In genomic region chr9:112332977-112333638, GRCh38 we compare ENCODE assay signal across 7 cellular contexts. TPM values are rescaled to one million over a fixed set of nuclear protein-coding genes. Genes with fewer than 3 reads are reported as not detected.
A peak's percentile ranks its signal among the peaks of the same experiment; 100 is the strongest.
DNase-seq lines count a peak whose midpoint lies in the region; ATAC-seq and TF ChIP-seq lines count a peak whose summit lies in the region.

TSS of gene PTBP3 (minus strand) at chr9:112333619. CDS start at chr9:112297865, 35,754 bp downstream.

- peak within 1 kb of the TSS; percentile 91 for H3K4me3 ChIP-seq in WERI-Rb-1 (ENCODE audit: low read depth, low read length)
- peak within 1 kb of the TSS; percentile 85 to 99 (median 99) for H3K4me3 ChIP-seq in breast epithelium

- TF ChIP-seq CTCF in WERI-Rb-1 (IDR thresholded peaks at IDR 0.05; ENCODE audit: low read depth, low read length) = no peak
- TF ChIP-seq CTCF in breast epithelium (IDR thresholded peaks at IDR 0.05) = peak in 1 of 3 donors; percentile 10

- intact Hi-C loops in breast epithelium (cut with DNase I; ENCODE audit: low total_unique reads) = no loop called here

- H3K4me1 ChIP-seq in breast epithelium = peaks cover 0 to 19% of the 10 kb centered on the region in 2 donors

- H3K27me3 ChIP-seq in WERI-Rb-1 (ENCODE audit: insufficient read depth, low read depth, severe bottlenecking) = no peaks in the 10 kb centered on the region
- no peaks in the 10 kb centered on the region for H3K27me3 ChIP-seq in breast epithelium

- ATAC-seq in GM18498 (IDR thresholded peaks at IDR 0.05; ENCODE audit: unreplicated experiment) (peak; percentile 63), HG02642 (IDR thresholded peaks at IDR 0.05; ENCODE audit: poor library complexity, unreplicated experiment) (peak; percentile 62)

- DNase-seq in NCI-H146 (lab: John Stamatoyannopoulos, UW) = peak; percentile 91
- peak; percentile 87 for DNase-seq in WERI-Rb-1
- DNase-seq in breast epithelium (ENCODE audit: low spot score in 2 of 2) = peak; percentile 74 to 81
- peak; percentile 80 to 84 (median 81) for DNase-seq in immature natural killer cell
- DNase-seq in stimulated activated CD4-positive, alpha-beta T cell treated with anti-CD3 and anti-CD28 coated beads, Interleukin-12 subunit alpha, Interleukin-12 subunit beta, amount 100 ng/mL, for 24 hours (ENCODE audit: low read depth in 2 of 2) = peak; percentile 47 to 66

- peak within 1 kb of the TSS; percentile 87 to 98 (median 93) for H3K27ac Mint-ChIP-seq in immature natural killer cell

- peak; percentile 45 for TF ChIP-seq POLR2A in breast epithelium (IDR thresholded peaks at IDR 0.05)

- no peaks in the 10 kb centered on the region for H3K36me3 Mint-ChIP-seq in immature natural killer cell

- H3K4me1 Mint-ChIP-seq in immature natural killer cell = peaks cover 47 to 51% of the 10 kb centered on the region in 2 donors

- peak within 1 kb of the TSS; percentile 91 to 97 (median 95) for H3K4me3 Mint-ChIP-seq in immature natural killer cell

- peaks cover 6% of the 10 kb centered on the region; the same call in 1 of the 2 replicates for H3K36me3 ChIP-seq in WERI-Rb-1
- no peaks in the 10 kb centered on the region for H3K36me3 ChIP-seq in breast epithelium

- H3K9me3 ChIP-seq in WERI-Rb-1 (ENCODE audit: severe bottlenecking) (no peaks in the 10 kb centered on the region), breast epithelium (no peaks in the 10 kb centered on the region)

- H3K9me3 Mint-ChIP-seq in immature natural killer cell = no peaks in the 10 kb centered on the region

- H3K27me3 Mint-ChIP-seq in immature natural killer cell (ENCODE audit: low read depth in 3 of 3) = peaks cover 0 to 12% (median 9%) of the 10 kb centered on the region in 3 donors

- H3K27ac ChIP-seq in WERI-Rb-1 = peak within 1 kb of the TSS; percentile 91
- peak within 1 kb of the TSS; percentile 98 to 99 for H3K27ac ChIP-seq in breast epithelium

RNA-seq across cellular contexts. Expression of gene PTBP3, which starts in this region (rescaled TPM):
- total RNA-seq in breast epithelium = 10 to 100 TPM; 30.6 to 80.2 (median 50.5) TPM
- polyA plus RNA-seq in immature natural killer cell = 10 to 100 TPM; 42.5 to 49.0 (median 42.9) TPM

Comparison
In these comparisons a context has a peak if more than half of its experiments do, and no peak if none do; other contexts are left out.
1. Peak in every context shown above with its lines: DNase-seq, ATAC-seq, H3K4me3 ChIP-seq and H3K27ac ChIP-seq.